13 cellular contexts compared by ENCODE assay signal in the genomic region with DNA sequence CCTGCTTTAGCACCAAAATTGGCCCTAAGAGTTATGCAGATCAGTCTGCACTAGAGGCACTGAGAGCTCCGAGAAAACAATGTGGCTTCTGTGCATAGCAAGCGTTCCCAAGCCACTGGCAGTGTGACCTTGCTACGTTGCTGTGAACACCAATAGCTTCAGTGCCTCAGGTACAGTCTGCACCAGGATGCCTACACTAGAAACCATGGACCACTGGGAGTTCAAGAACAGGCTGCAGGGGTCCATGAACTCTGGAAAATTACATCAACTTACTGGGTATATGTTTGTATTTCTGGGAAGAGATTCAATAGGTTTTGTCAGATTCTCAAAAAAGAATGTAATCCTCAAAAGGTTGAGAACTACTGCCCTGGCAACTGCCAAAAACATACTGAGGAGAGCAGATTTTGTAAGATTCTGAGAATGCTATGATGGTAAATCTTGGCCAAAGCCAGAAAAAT. TPM values are rescaled to one million over a fixed set of nuclear protein-coding genes. Genes with fewer than 3 reads are reported as not detected.
DNase-seq lines count a peak whose midpoint lies in the region; ATAC-seq, FAIRE-seq and TF ChIP-seq lines count a peak whose summit lies in the region.
"Had no signal": no experiment of that assay in that cellular context is flagged by ENCODE, and none has a peak within 500 bp of the region (broad histone marks: within the 10 kb centered on the region; RNA-seq: fewer than 3 reads in every experiment).

No MANE protein-coding gene starts in this region.

- H3K4me1 Mint-ChIP-seq in HFFc6 (ENCODE audit: low read depth) (peaks cover 43% of the 10 kb centered on the region), astrocyte (ENCODE audit: low read depth, unreplicated experiment) (peaks cover 8% of the 10 kb centered on the region)

- H2AFZ ChIP-seq in astrocyte (ENCODE audit: low read depth, low read length): peak overlapping the region; percentile 29

- H3K27me3 Mint-ChIP-seq in HFFc6 (ENCODE audit: insufficient read depth) (no peaks in the 10 kb centered on the region; the same call in 1 of the 2 replicates), astrocyte (ENCODE audit: low read depth, unreplicated experiment) (no peaks in the 10 kb centered on the region)

- peak overlapping the region; percentile 40; the same call in 1 of the 2 replicates for H3K27ac Mint-ChIP-seq in HFFc6
- peak overlapping the region; percentile 14 for H3K27ac Mint-ChIP-seq in astrocyte (ENCODE audit: unreplicated experiment)
- H3K27ac Mint-ChIP-seq: naive thymus-derived CD8-positive, alpha-beta T cell; T-helper 2 cell treated with Interferon-gamma antibody and Interleukin-4, amounts not matched to agents 5 μg/mL and 100 μg/mL, for 36 hours had no signal

- ATAC-seq in GM21390 (IDR thresholded peaks at IDR 0.05; ENCODE audit: unreplicated experiment): no peak
- no peak for ATAC-seq in HG03565 (IDR thresholded peaks at IDR 0.05; ENCODE audit: unreplicated experiment)
- ATAC-seq: naive thymus-derived CD8-positive, alpha-beta T cell had no signal

- H3K4me2 ChIP-seq in astrocyte (ENCODE audit: low read length): peak overlapping the region; percentile 24

- H3K4me3 Mint-ChIP-seq in HFFc6 (no peak overlapping the region), astrocyte (ENCODE audit: unreplicated experiment) (no peak overlapping the region)
- H3K4me3 Mint-ChIP-seq: naive thymus-derived CD8-positive, alpha-beta T cell; T-helper 2 cell treated with Interferon-gamma antibody and Interleukin-4, amounts not matched to agents 5 μg/mL and 100 μg/mL, for 36 hours had no signal

- H3K9ac ChIP-seq in astrocyte (ENCODE audit: low read length): no peak overlapping the region

- H3K9me3 Mint-ChIP-seq in HFFc6 (no peaks in the 10 kb centered on the region), astrocyte (ENCODE audit: unreplicated experiment) (no peaks in the 10 kb centered on the region)
- H3K9me3 Mint-ChIP-seq: naive thymus-derived CD8-positive, alpha-beta T cell; T-helper 2 cell treated with Interferon-gamma antibody and Interleukin-4, amounts not matched to agents 5 μg/mL and 100 μg/mL, for 36 hours had no signal

- H3K4me3 ChIP-seq in astrocyte (ENCODE audit: insufficient read depth, low read depth, low read length): no peak overlapping the region
- H3K4me3 ChIP-seq: Peyer's patch had no signal

- H3K36me3 Mint-ChIP-seq in HFFc6 (ENCODE audit: low read depth) (no peaks in the 10 kb centered on the region), astrocyte (ENCODE audit: low read depth, unreplicated experiment) (no peaks in the 10 kb centered on the region)
- H3K36me3 Mint-ChIP-seq: naive thymus-derived CD8-positive, alpha-beta T cell had no signal

- no peaks in the 10 kb centered on the region for H3K9me3 ChIP-seq in astrocyte (ENCODE audit: insufficient read depth, low read depth, low read length)
- H3K9me3 ChIP-seq: Peyer's patch had no signal

- no peaks in the 10 kb centered on the region for H3K79me2 ChIP-seq in astrocyte (ENCODE audit: insufficient read depth, low read length)

- H4K20me1 ChIP-seq in astrocyte (ENCODE audit: insufficient read depth, low read length): no peaks in the 10 kb centered on the region

- H3K36me3 ChIP-seq in astrocyte (ENCODE audit: insufficient read depth, low read length): no peaks in the 10 kb centered on the region
- H3K36me3 ChIP-seq: Peyer's patch had no signal

- FAIRE-seq in astrocyte (lab: Jason Lieb, UNC): no peak

- DNase-seq in HFFc6 (peak; percentile 10), astrocyte (ENCODE audit: low read depth) (no peak), fibroblast of the conjunctiva (ENCODE audit: low read depth) (peak; percentile 74), superior temporal gyrus (ENCODE audit: extremely low spot score) (peak; percentile 62)
- DNase-seq in stimulated activated CD4-positive, alpha-beta T cell treated with anti-CD3 and anti-CD28 coated beads, Interleukin-4, amount 100 ng/mL, for 1 hour: no peak
- DNase-seq: activated CD4-positive, alpha-beta T cell treated with anti-CD3 and anti-CD28 coated beads, Interleukin-2, amount 50 U/mL, for 48 hours; activated effector memory CD4-positive, alpha-beta T cell treated with anti-CD3 and anti-CD28 coated beads, Interleukin-2, amount 50 U/mL, for 16 hours; naive thymus-derived CD8-positive, alpha-beta T cell; Peyer's patch had no signal

- H3K27ac ChIP-seq in astrocyte (ENCODE audit: low read depth, low read length): no peak overlapping the region
- H3K27ac ChIP-seq: HL-60, Peyer's patch had no signal

- H3K4me1 ChIP-seq in astrocyte (ENCODE audit: insufficient read depth, low read length): peaks cover 12% of the 10 kb centered on the region

- TF ChIP-seq CTCF in HFFc6 (IDR thresholded peaks at IDR 0.05) (no peak), astrocyte (IDR thresholded peaks at IDR 0.05; ENCODE audit: insufficient read depth, low read depth, low read length) (no peak)

- H3K27me3 ChIP-seq in astrocyte (ENCODE audit: insufficient read depth, low read length): no peaks in the 10 kb centered on the region
- H3K27me3 ChIP-seq: Peyer's patch had no signal

RNA-seq across cellular contexts. Expression of a gene that starts 18.3 kb away (rescaled TPM):
- 10 to 100 TPM; 45.0 to 63.7 (median 52.1) TPM for total RNA-seq in HFFc6 (2021; fragmentation: NEBNext Ultra II Directional; extraction: Animal tissue kit (Norgen Biotek cat#: 25700))
- 58.8 and 59.6 TPM in 2 replicates for total RNA-seq in astrocyte

Comparison
In these comparisons a context has a peak if more than half of its experiments do, and no peak if none do; other contexts are left out.
1. DNase-seq: peak in HFFc6 (single experiment), fibroblast of the conjunctiva (single experiment) and superior temporal gyrus (single experiment); none in astrocyte (single experiment) and stimulated activated CD4-positive, alpha-beta T cell treated with anti-CD3 and anti-CD28 coated beads, Interleukin-4, amount 100 ng/mL, for 1 hour (single experiment).